ENCODE assay signal across 8 cellular contexts in genomic region chr11:94183886-94184264, GRCh38. TPM values are rescaled to one million over a fixed set of nuclear protein-coding genes. Genes with fewer than 3 reads are reported as not detected.
A peak's percentile ranks its signal among the peaks of the same experiment; 100 is the strongest.
DNase-seq lines count a peak whose midpoint lies in the region; ATAC-seq and TF ChIP-seq lines count a peak whose summit lies in the region.

No MANE protein-coding gene starts in this region.

- TF ChIP-seq CTCF in Caco-2 (IDR thresholded peaks at IDR 0.05; ENCODE audit: insufficient read depth in 1 of 2, low read depth in 1 of 2, low read length in 1 of 2, severe bottlenecking in 1 of 2, unreplicated experiment in 1 of 2) = peak; percentile 96 to 97
- peak; percentile 67 to 83 (median 78) for TF ChIP-seq CTCF in right lobe of liver (IDR thresholded peaks at IDR 0.05)
- TF ChIP-seq CTCF in stomach (IDR thresholded peaks at IDR 0.05) = peak in 5 of 7 experiments; percentile 69 to 88 (median 76)

- no peak overlapping the region for H3K27ac Mint-ChIP-seq in Caco-2 (ENCODE audit: unreplicated experiment)

- H3K4me1 ChIP-seq in Caco-2 = no peaks in the 10 kb centered on the region
- H3K4me1 ChIP-seq in right lobe of liver = no peaks in the 10 kb centered on the region
- H3K4me1 ChIP-seq in stomach = peaks cover 0 to 20% (median 12%) of the 10 kb centered on the region in 4 donors

- peaks cover 54% of the 10 kb centered on the region for H3K36me3 Mint-ChIP-seq in Caco-2 (ENCODE audit: insufficient read depth, unreplicated experiment)

- TF ChIP-seq POLR2A in right lobe of liver (IDR thresholded peaks at IDR 0.05) (no peak), stomach (IDR thresholded peaks at IDR 0.05) (no peak)

- H3K27me3 Mint-ChIP-seq in Caco-2 (ENCODE audit: insufficient read depth, unreplicated experiment) = no peaks in the 10 kb centered on the region

- H3K9me3 ChIP-seq in Caco-2 (no peaks in the 10 kb centered on the region), right lobe of liver (no peaks in the 10 kb centered on the region), stomach (no peaks in the 10 kb centered on the region)

- H3K4me3 ChIP-seq in Caco-2 (ENCODE audit: low read depth, low read length) (no peak overlapping the region), right lobe of liver (no peak overlapping the region), stomach (no peak overlapping the region)

- H3K27me3 ChIP-seq in Caco-2 (replicated peaks; ENCODE audit: control insufficient read depth, insufficient read depth, low read length) (no peaks in the 10 kb centered on the region), right lobe of liver (no peaks in the 10 kb centered on the region), stomach (no peaks in the 10 kb centered on the region)

- CTCF ChIA-PET in Caco-2 (lab: Charles Lee) = interaction anchor here (0.7 to 2.3 kb wide), 7 partner anchors 55 to 320 kb away, joined by 3 to 19 read pairs (median 3); no protein-coding TSS in a partner anchor

- WGBS in right lobe of liver (ENCODE audit: insufficient coverage, low coverage, low lambda C conversion rate, missing lambda C conversion rate) = 33% methylated on average over 4 of the region's 7 CpGs
- WGBS in stomach, 5 donors = 18 to 40% (median 34%) methylated on average over 7 of the region's 7 CpGs

- POLR2A ChIA-PET in Caco-2 (lab: Charles Lee) = interaction anchor here (1.1 kb wide), 1 partner anchor 55 kb away, joined by 7 read pairs; the partner anchor contains the start of gene PANX1

- TF ChIP-seq EP300 in stomach (IDR thresholded peaks at IDR 0.05) = no peak

- H3K4me3 Mint-ChIP-seq in Caco-2 (ENCODE audit: unreplicated experiment) = no peak overlapping the region

- ATAC-seq in GM18873 (IDR thresholded peaks at IDR 0.05; ENCODE audit: low FRiP score, unreplicated experiment) (peak; percentile 75), HG03097 (IDR thresholded peaks at IDR 0.05; ENCODE audit: low FRiP score, unreplicated experiment) (peak; percentile 69), right lobe of liver (peak; percentile 92 to 98 (median 96))

- H3K4me1 Mint-ChIP-seq in Caco-2 (ENCODE audit: low read depth, unreplicated experiment) = peaks cover 11% of the 10 kb centered on the region

- BruUV-seq in Caco-2 (replicated peaks; lab: Mats Ljungman, UMichigan) = no TSS peak

- intact Hi-C loops in Caco-2 (cut with micrococcal nuclease; ENCODE audit: unreplicated experiment) (loop anchor here (1.0 to 5.0 kb wide), 7 partner anchors 55 to 320 kb away; partner anchors contain the start of gene GPR83), right lobe of liver (cut with DNase I) (no loop called here), stomach (cut with DNase I; ENCODE audit: low total_unique reads) (no loop called here)

- H3K36me3 ChIP-seq in Caco-2 (ENCODE audit: control insufficient read depth, insufficient read depth, low read length) (no peaks in the 10 kb centered on the region), right lobe of liver (peaks cover 0 to 8% (median 5%) of the 10 kb centered on the region in 4 donors), stomach (peaks cover 10 to 37% (median 27%) of the 10 kb centered on the region in 4 donors)

- DNase-seq in Caco-2 (peak; percentile 81 to 87), RPMI7951 (ENCODE audit: low read depth) (peak; percentile 29), cerebellum (ENCODE audit: low spot score) (peak; percentile 61), right lobe of liver (peak; percentile 52 to 68 (median 57)), stomach (peak; percentile 80), dedifferentiated amniotic fluid mesenchymal stem cell (ENCODE audit: extremely low spot score) (no peak)

- H3K27ac ChIP-seq in right lobe of liver (no peak overlapping the region), stomach (peak overlapping the region in 3 of 5 donors; percentile 5 to 33 (median 16))

- H3K9me3 Mint-ChIP-seq in Caco-2 (ENCODE audit: unreplicated experiment) = peaks cover 4% of the 10 kb centered on the region

RNA-seq across cellular contexts. Expression of gene PANX1, which starts 55.2 kb away (rescaled TPM):
- total RNA-seq in Caco-2 (2022) (33.1 and 36.6 TPM in 2 replicates), cerebellum (117 TPM), right lobe of liver (10 to 100 TPM in 5 of 6 experiments, 1 to 10 TPM in 1; 9.3 to 20.4 (median 13.7) TPM), stomach (10 to 100 TPM in 4 of 5 donors, 1 to 10 TPM in 1; 1.2 to 41.1 (median 18.4) TPM)
- total RNA-seq in RPMI7951 (2014; rRNA removed; shearing (Covaris generic)) = 40.6 and 42.9 TPM in 2 replicates
- 1 to 10 TPM; 2.6 to 5.6 (median 3.0) TPM for polyA plus RNA-seq in stomach

Comparison
In these comparisons a context has a peak if more than half of its experiments do, and no peak if none do; other contexts are left out.
1. H3K27ac ChIP-seq: peak in stomach (3 of 5); none in right lobe of liver (0 of 3).
2. Peak in every context shown above with its lines, with median percentiles within 50 percentile points of each other: CTCF ChIP-seq and ATAC-seq.